8 cellular contexts compared by ENCODE assay signal in the genomic region with DNA sequence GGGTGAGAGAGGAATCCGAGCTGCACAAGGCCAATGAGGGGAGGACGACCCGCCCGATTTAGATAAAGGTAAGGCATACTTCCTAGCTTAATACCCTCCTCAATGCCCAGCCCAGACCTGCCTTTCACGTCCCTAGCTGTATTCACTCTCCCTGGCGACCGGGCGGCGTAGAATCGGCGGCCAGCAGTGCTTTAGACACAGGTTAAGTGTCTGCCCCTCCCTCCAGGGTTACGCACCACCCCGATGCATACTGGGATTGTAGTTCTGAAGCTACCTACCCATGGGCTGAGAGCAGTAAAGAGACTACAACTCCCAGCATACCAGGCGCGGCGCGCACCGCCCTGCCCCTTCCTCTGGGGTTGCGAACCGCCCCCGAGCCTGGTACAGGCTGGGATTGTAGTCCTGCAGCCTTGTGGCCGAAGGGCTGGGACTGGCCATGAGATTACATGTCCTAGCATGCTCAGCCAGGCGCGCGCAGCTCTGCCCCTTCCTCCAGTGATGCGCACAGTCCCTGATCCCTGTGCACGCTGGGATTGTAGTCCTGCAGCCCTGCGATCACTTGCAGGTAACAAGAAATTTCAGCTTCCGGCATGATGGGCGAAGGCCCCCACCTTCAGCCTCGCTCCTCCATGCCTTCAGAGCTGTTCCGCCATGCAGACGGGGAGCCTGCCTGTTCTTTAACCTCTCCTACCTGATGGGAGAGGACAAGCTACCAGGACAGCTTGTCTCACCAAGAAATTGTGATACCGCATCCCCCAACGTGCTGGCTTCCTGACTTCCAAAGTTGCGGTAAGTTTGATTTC. TPM values are rescaled to one million over a fixed set of nuclear protein-coding genes. Genes with fewer than 3 reads are reported as not detected.
DNase-seq lines count a peak whose midpoint lies in the region; ATAC-seq lines count a peak whose summit lies in the region.

No MANE protein-coding gene starts in this region.

- H3K9me3 Mint-ChIP-seq in effector memory CD8-positive, alpha-beta T cell = no peaks in the 10 kb centered on the region

- peaks cover 26 to 44% of the 10 kb centered on the region in 2 donors for H3K4me1 Mint-ChIP-seq in effector memory CD8-positive, alpha-beta T cell (ENCODE audit: low read depth in 2 of 2)

- DNase-seq in COLO829 (ENCODE audit: low spot score) (peak; percentile 88), HT-29 (ENCODE audit: low spot score) (peak; percentile 92), medulla oblongata (ENCODE audit: extremely low spot score) (peak; percentile 99)
- DNase-seq in NK-92 treated with Interleukin-12 subunit alpha and Interleukin-12 subunit beta, amount 100 ng/mL, for 24 hours (lab: John Stamatoyannopoulos, UW) = peak; percentile 89
- peak; percentile 82 to 87 for DNase-seq in activated CD8-positive, alpha-beta memory T cell treated with anti-CD3 and anti-CD28 coated beads for 4 hours (ENCODE audit: low read depth in 2 of 2)
- peak; percentile 86 to 90 (median 89) for DNase-seq in effector memory CD8-positive, alpha-beta T cell
- peak; percentile 79 to 89 (median 84) for DNase-seq in stimulated activated CD4-positive, alpha-beta T cell treated with anti-CD3 and anti-CD28 coated beads, TNF-alpha, amount 100 ng/mL, for 48 hours (ENCODE audit: low read depth in 3 of 3)

- peak overlapping the region; percentile 97 to 98 for H3K4me3 Mint-ChIP-seq in effector memory CD8-positive, alpha-beta T cell

- peaks cover 9% of the 10 kb centered on the region for H3K36me3 Mint-ChIP-seq in effector memory CD8-positive, alpha-beta T cell (ENCODE audit: insufficient read depth)

- peak; percentile 99 for ATAC-seq in GM21360 (IDR thresholded peaks at IDR 0.05; ENCODE audit: unreplicated experiment)
- ATAC-seq in effector memory CD8-positive, alpha-beta T cell (replicated peaks) = peak; percentile 99

- peak overlapping the region; percentile 93 to 96 for H3K27ac Mint-ChIP-seq in effector memory CD8-positive, alpha-beta T cell

- no peaks in the 10 kb centered on the region for H3K27me3 Mint-ChIP-seq in effector memory CD8-positive, alpha-beta T cell

RNA-seq across cellular contexts. Expression of gene ZNF14, which starts 43.5 kb away (rescaled TPM):
- 0.26 and 0.38 TPM in 2 replicates for total RNA-seq in HT-29 (2014; rRNA removed; shearing (Covaris generic))

RNA-seq across cellular contexts. Expression of gene ZNF506, which starts 45.1 kb away (rescaled TPM):
- 1.8 and 2.3 TPM in 2 replicates for total RNA-seq in HT-29 (2014; rRNA removed; shearing (Covaris generic))

Comparison
In these comparisons a context has a peak if more than half of its experiments do, and no peak if none do; other contexts are left out.
1. Peak in every context shown above with its lines: DNase-seq and ATAC-seq.